16 cellular contexts compared by ENCODE assay signal in the genomic region with DNA sequence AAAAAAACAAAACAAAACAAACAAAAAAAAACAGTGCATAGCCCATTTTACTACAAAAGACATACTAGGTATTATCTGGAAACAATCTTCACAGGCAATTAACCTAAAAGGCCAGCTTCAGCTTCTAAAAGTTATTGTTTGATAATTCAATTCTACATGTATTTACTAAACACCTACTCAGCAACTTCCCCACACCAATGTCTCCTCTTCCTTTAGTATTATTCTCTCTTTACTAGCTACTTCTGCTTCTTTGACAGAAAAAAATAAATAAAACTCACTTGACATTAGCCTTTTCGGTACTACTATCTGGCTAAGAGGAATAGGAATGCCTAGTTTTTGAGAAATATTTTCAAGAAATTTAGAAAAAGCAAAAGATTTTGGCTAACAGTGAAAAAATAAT. TPM values are rescaled to one million over a fixed set of nuclear protein-coding genes. Genes with fewer than 3 reads are reported as not detected.
DNase-seq lines count a peak whose midpoint lies in the region; ATAC-seq, FAIRE-seq and TF ChIP-seq lines count a peak whose summit lies in the region.
"Had no signal": no experiment of that assay in that cellular context is flagged by ENCODE, and none has a peak within 500 bp of the region (broad histone marks: within the 10 kb centered on the region; RNA-seq: fewer than 3 reads in every experiment).

No MANE protein-coding gene starts in this region.

- H3K9me1 ChIP-seq in K562 (ENCODE audit: control insufficient read depth, insufficient read depth, low read length), result peaks cover 4% of the 10 kb centered on the region

- no peaks in the 10 kb centered on the region for H3K27me3 Mint-ChIP-seq in activated T-cell treated with anti-CD3 and anti-CD28 coated beads, Interleukin-2, amount 50 U/mL, for 24 hours
- no peaks in the 10 kb centered on the region for H3K27me3 Mint-ChIP-seq in nephron progenitor cell (ENCODE audit: low read depth, poor library complexity)
- H3K27me3 Mint-ChIP-seq: activated CD4-positive, alpha-beta memory T cell treated with anti-CD3 and anti-CD28 coated beads for 36 hours had no signal

- DNase-seq in activated T-cell treated with anti-CD3 and anti-CD28 coated beads, Interleukin-2, amount 50 U/mL, for 24 hours, result no peak
- DNase-seq in activated T-cell treated with anti-CD3 and anti-CD28 coated beads for 4 hours (no peak), NB4 (ENCODE audit: low read depth) (peak; percentile 16), K562 (ENCODE audit: extremely low read depth in 1 of 4, low spot score in 3 of 4) (no peak), nephron progenitor cell (no peak), gastrocnemius medialis (no peak)
- no peak for DNase-seq in stimulated activated CD4-positive, alpha-beta T cell treated with anti-CD3 and anti-CD28 coated beads, Interleukin-1b, Interleukin-23, amount 100 ng/mL, for 48 hours
- DNase-seq: activated CD4-positive, alpha-beta memory T cell treated with anti-CD3 and anti-CD28 coated beads for 36 hours; activated naive CD4-positive, alpha-beta T cell treated with Interleukin-2 at 50 U/mL for 16 hours; caudate nucleus; head of caudate nucleus; left colon had no signal

- peaks cover 60% of the 10 kb centered on the region for H3K4me1 Mint-ChIP-seq in activated T-cell treated with anti-CD3 and anti-CD28 coated beads, Interleukin-2, amount 50 U/mL, for 24 hours (ENCODE audit: low read depth)
- peaks cover 26% of the 10 kb centered on the region for H3K4me1 Mint-ChIP-seq in nephron progenitor cell

- H3K4me2 ChIP-seq in K562 (ENCODE audit: insufficient read depth, low read length), result no peak overlapping the region
- H3K4me2 ChIP-seq in skeletal muscle satellite cell (ENCODE audit: low read length), result peak overlapping the region; percentile 84

- H3K9ac ChIP-seq in K562 (ENCODE audit: insufficient read depth in 1 of 2, low read depth in 2 of 2, low read length in 2 of 2) (no peak overlapping the region), skeletal muscle satellite cell (ENCODE audit: low read depth, low read length) (no peak overlapping the region)

- POLR2A ChIA-PET in K562 (lab: Yijun Ruan, JAX), result interaction anchor here (0.6 kb wide), 1 partner anchor 56 kb away, joined by 3 read pairs; no protein-coding TSS in a partner anchor

- H3K4me3 Mint-ChIP-seq in activated T-cell treated with anti-CD3 and anti-CD28 coated beads, Interleukin-2, amount 50 U/mL, for 24 hours, result peak overlapping the region; percentile 92
- no peak overlapping the region for H3K4me3 Mint-ChIP-seq in nephron progenitor cell
- H3K4me3 Mint-ChIP-seq: activated CD4-positive, alpha-beta memory T cell treated with anti-CD3 and anti-CD28 coated beads for 36 hours had no signal

- no peak for TF ChIP-seq RAD21 in K562 (CRISPR knock-in tag; conservative IDR thresholded peaks at IDR 0.05 in 1 of 2, IDR thresholded peaks at IDR 0.05 in 1 of 2)

- FAIRE-seq in K562 (lab: Jason Lieb, UNC), result no peak
- FAIRE-seq: A204.1, HTR-8/SVneo, RCC 7860 had no signal

- intact Hi-C loops in K562 (cut with micrococcal nuclease), result no loop called here
- intact Hi-C loops in gastrocnemius medialis (cut with DNase I; ENCODE audit: low total_unique reads), result no loop called here

- peaks cover 86% of the 10 kb centered on the region for H3K79me2 ChIP-seq in K562 (ENCODE audit: control insufficient read depth, insufficient read depth, low read length)

- H3K27ac Mint-ChIP-seq in activated T-cell treated with anti-CD3 and anti-CD28 coated beads, Interleukin-2, amount 50 U/mL, for 24 hours, result no peak overlapping the region
- no peak overlapping the region for H3K27ac Mint-ChIP-seq in nephron progenitor cell
- H3K27ac Mint-ChIP-seq: activated CD4-positive, alpha-beta memory T cell treated with anti-CD3 and anti-CD28 coated beads for 36 hours had no signal

- H3K9me3 ChIP-seq in K562 (replicated peaks; ENCODE audit: control insufficient read depth, insufficient read depth, low read depth, low read length) (no peaks in the 10 kb centered on the region), skeletal muscle satellite cell (replicated peaks; ENCODE audit: low read length) (no peaks in the 10 kb centered on the region), gastrocnemius medialis (no peaks in the 10 kb centered on the region)

- CTCF ChIA-PET in K562 (lab: Yijun Ruan, JAX; ENCODE audit: low intra/inter-chr PET ratio), result no interaction called here

- H3K27me3 ChIP-seq in K562 (ENCODE audit: control insufficient read depth in 2 of 2, insufficient read depth in 2 of 2, low read length in 2 of 2), result no peaks in the 10 kb centered on the region
- H3K27me3 ChIP-seq in skeletal muscle satellite cell (ENCODE audit: control insufficient read depth, insufficient read depth, low read length), result no peaks in the 10 kb centered on the region
- H3K27me3 ChIP-seq in gastrocnemius medialis, result no peaks in the 10 kb centered on the region

- H4K20me1 ChIP-seq in K562 (replicated peaks; ENCODE audit: control insufficient read depth, insufficient read depth, low read length), result 0 out of 2 replicates have a peak, but pooled peaks cover 7% of the 10 kb centered on the region

- H3K4me1 ChIP-seq in K562 (replicated peaks in 1 of 2; ENCODE audit: control insufficient read depth in 2 of 2, insufficient read depth in 2 of 2, low read length in 2 of 2) (peaks cover 4 to 5% of the 10 kb centered on the region in 2 experiments; a peak in 4 of 5 replicates), skeletal muscle satellite cell (ENCODE audit: control insufficient read depth, insufficient read depth, low read length) (peaks cover 26% of the 10 kb centered on the region), gastrocnemius medialis (peaks cover 46 to 67% of the 10 kb centered on the region in 2 donors)

- no TSS peak for BruUV-seq in K562 (replicated peaks; lab: Mats Ljungman, UMichigan)

- in situ Hi-C loops in K562 (cut with MboI), result no loop called here
- in situ Hi-C loops in gastrocnemius medialis (cut with MboI; ENCODE audit: low sequenced_read_pairs in 4 of 4), result no loop called here

- H2AFZ ChIP-seq in K562 (ENCODE audit: low read depth, low read length), result no peak overlapping the region

- H3K27ac ChIP-seq in K562 (ENCODE audit: extremely low read depth, low read depth, low read length) (no peak overlapping the region), gastrocnemius medialis (peak overlapping the region in 1 of 4 donors; percentile 4)

- TF ChIP-seq EP300 in K562 (IDR thresholded peaks at IDR 0.05; ENCODE audit: low read length), result no peak

- H3K36me3 Mint-ChIP-seq in activated T-cell treated with anti-CD3 and anti-CD28 coated beads, Interleukin-2, amount 50 U/mL, for 24 hours (ENCODE audit: low read depth), result peaks cover 45% of the 10 kb centered on the region
- H3K36me3 Mint-ChIP-seq in nephron progenitor cell (ENCODE audit: low read depth), result peaks cover 30% of the 10 kb centered on the region

- 50% methylated on average over 1 of the region's 1 CpG for WGBS in K562 (ENCODE audit: insufficient coverage, low coverage, missing lambda C conversion rate)

- H3K4me3 ChIP-seq in NB4 (ENCODE audit: low read depth, low read length) (peak overlapping the region; percentile 94), K562 (no peak overlapping the region), skeletal muscle satellite cell (ENCODE audit: low read length) (no peak overlapping the region), gastrocnemius medialis (no peak overlapping the region)

- H3K9me3 Mint-ChIP-seq in activated T-cell treated with anti-CD3 and anti-CD28 coated beads, Interleukin-2, amount 50 U/mL, for 24 hours, result no peaks in the 10 kb centered on the region
- no peaks in the 10 kb centered on the region for H3K9me3 Mint-ChIP-seq in nephron progenitor cell
- H3K9me3 Mint-ChIP-seq: activated CD4-positive, alpha-beta memory T cell treated with anti-CD3 and anti-CD28 coated beads for 36 hours had no signal

- TF ChIP-seq POLR2A in NB4 (IDR thresholded peaks at IDR 0.05; ENCODE audit: extremely low read depth, insufficient read length) (no peak), K562 (conservative IDR thresholded peaks at IDR 0.05) (no peak), gastrocnemius medialis (IDR thresholded peaks at IDR 0.05) (no peak)

- ATAC-seq in K562 (no peak), gastrocnemius medialis (no peak)
- ATAC-seq: left colon had no signal

- TF ChIP-seq CTCF in NB4 (IDR thresholded peaks at IDR 0.05; ENCODE audit: low read depth, low read length) (no peak), K562 (IDR thresholded peaks at IDR 0.05 in 2 of 3, conservative IDR thresholded peaks at IDR 0.05 in 1 of 3; ENCODE audit: insufficient read depth in 2 of 3, low read depth in 1 of 3, low read length in 3 of 3) (no peak), nephron progenitor cell (IDR thresholded peaks at IDR 0.05) (no peak), gastrocnemius medialis (IDR thresholded peaks at IDR 0.05 in 4 of 5, conservative IDR thresholded peaks at IDR 0.05 in 1 of 5) (no peak)

- peaks cover 9% of the 10 kb centered on the region; the same call in 1 of the 3 replicates for H3K36me3 ChIP-seq in K562 (ENCODE audit: control insufficient read depth, insufficient read depth, low read length)
- H3K36me3 ChIP-seq in skeletal muscle satellite cell (ENCODE audit: insufficient read depth, low read length), result no peaks in the 10 kb centered on the region
- no peaks in the 10 kb centered on the region for H3K36me3 ChIP-seq in gastrocnemius medialis

TF ChIP-seq in K562, 482 proteins besides CTCF, POLR2A, EP300 and RAD21 (continues in another document):
- peak; percentile 63 for TF ChIP-seq ZNF316 (IDR thresholded peaks at IDR 0.05)

RNA-seq across cellular contexts. Expression of a gene that starts 2.8 kb away (rescaled TPM):
- 55.5 and 190 TPM in 2 replicates for total RNA-seq in K562 (2011; cell fraction: chromatin; rRNA removed; ENCODE audit: low replicate concordance)
- total RNA-seq in K562 (2011; cell fraction: nucleolus; rRNA removed), result 38.4 and 47.5 TPM in 2 replicates
- total RNA-seq in K562 (2011; cell fraction: nucleoplasm; rRNA removed), result 104 and 151 TPM in 2 replicates
- total RNA-seq in K562 (2014; rRNA removed) (24.7 and 28.4 TPM in 2 replicates), K562 (2014; rRNA removed; fragmentation: Illumina TruSeq; extraction: Trizol) (60.0 and 70.8 TPM in 2 replicates), K562 (2015; rRNA removed; fragmentation: Illumina TruSeq; extraction: Trizol) (33.5 and 36.5 TPM in 2 replicates), K562 (2021) (56.5 and 63.1 TPM in 2 replicates), gastrocnemius medialis (10 to 100 TPM; 27.5 to 32.4 (median 31.0) TPM)
- polyA plus RNA-seq in K562 (2011; rRNA removed) (29.6 and 42.4 TPM in 2 replicates), K562 (2014; fragmentation: Illumina TruSeq; extraction: Trizol) (34.9 and 36.3 TPM in 2 replicates), K562 (2014; fragmentation: Nextera tagmentation; extraction: Ambion mirVana) (10 to 100 TPM; 16.1 to 17.3 TPM), K562 (2014; rRNA removed) (24.7 and 25.0 TPM in 2 replicates)
- 27.2 and 74.2 TPM in 2 replicates for polyA plus RNA-seq in K562 (2011; cell fraction: cytosol; rRNA removed)
- polyA plus RNA-seq in K562 (2011; cell fraction: nucleus; rRNA removed), result 11.4 and 20.4 TPM in 2 replicates
- 27.7 and 33.2 TPM in 2 replicates for polyA plus RNA-seq in K562 (2012)
- polyA minus RNA-seq in K562 (2011; rRNA and poly(A)+ RNA removed), result 106 and 112 TPM in 2 replicates
- polyA minus RNA-seq in K562 (2011; cell fraction: cytosol; rRNA and poly(A)+ RNA removed), result 22.5 and 31.0 TPM in 2 replicates
- 29.1 and 54.0 TPM in 2 replicates for polyA minus RNA-seq in K562 (2011; cell fraction: nucleus; rRNA and poly(A)+ RNA removed)
- 88.5 and 96.1 TPM in 2 replicates for total RNA-seq in skeletal muscle satellite cell (2012; rRNA removed)
